ENCODE assay signal across 9 cellular contexts in genomic region chr20:62708591-62709536, GRCh38. TPM values are rescaled to one million over a fixed set of nuclear protein-coding genes. Genes with fewer than 3 reads are reported as not detected.
DNase-seq lines count a peak whose midpoint lies in the region; ATAC-seq and TF ChIP-seq lines count a peak whose summit lies in the region.
"Had no signal": no experiment of that assay in that cellular context is flagged by ENCODE, and none has a peak within 500 bp of the region (broad histone marks: within the 10 kb centered on the region; RNA-seq: fewer than 3 reads in every experiment).

TSS of gene NTSR1 (plus strand) at chr20:62708836. CDS start at chr20:62709208, 372 bp downstream.

- H4K20me1 ChIP-seq in SK-N-SH (ENCODE audit: insufficient read depth) (no peaks in the 10 kb centered on the region), PC-9 (ENCODE audit: insufficient read depth) (no peaks in the 10 kb centered on the region)

- H3F3A ChIP-seq in SK-N-SH (replicated peaks; ENCODE audit: insufficient read depth) (peaks cover 11% of the 10 kb centered on the region), PC-9 (ENCODE audit: insufficient read depth, low read depth) (peaks cover 36% of the 10 kb centered on the region)

- CTCF ChIA-PET in SK-N-SH (lab: Yijun Ruan, JAX) = interaction anchor here (0.6 to 1.7 kb wide), 4 partner anchors 10 to 209 kb away, joined by 3 to 10 read pairs (median 3); no protein-coding TSS in a partner anchor
- CTCF ChIA-PET in PC-9 (lab: Charles Lee) = no interaction called here

- POLR2A ChIA-PET in SK-N-SH (lab: Yijun Ruan, JAX) (interaction anchor here (0.6 kb wide), 1 partner anchor 45 kb away, joined by 3 read pairs; no protein-coding TSS in a partner anchor), PC-9 (lab: Charles Lee; ENCODE audit: unreplicated experiment) (no interaction called here)

- no peaks in the 10 kb centered on the region for H3K9me2 ChIP-seq in SK-N-SH
- no peaks in the 10 kb centered on the region for H3K9me2 ChIP-seq in PC-9 (ENCODE audit: insufficient read depth)

- no TSS peak for BruUV-seq in PC-9 (replicated peaks; lab: Mats Ljungman, UMichigan)

- WGBS in SK-N-SH (ENCODE audit: low lambda C conversion rate) = under 1% methylated on average over 16 of the region's 124 CpGs

- H3K4me2 ChIP-seq in SK-N-SH (peak within 1 kb of the TSS; percentile 60; the same call in 1 of the 2 replicates), PC-9 (peak within 1 kb of the TSS; percentile 73)

- no peaks in the 10 kb centered on the region for H3K79me2 ChIP-seq in SK-N-SH (ENCODE audit: insufficient read depth)
- peaks cover 36% of the 10 kb centered on the region for H3K79me2 ChIP-seq in PC-9 (ENCODE audit: low read depth)

- H3K4me1 ChIP-seq in SK-N-SH (ENCODE audit: control insufficient read depth in 1 of 2, insufficient read depth in 2 of 2, low read depth in 1 of 2, low read length in 1 of 2) (peaks cover 14 to 26% of the 10 kb centered on the region in 2 experiments; a peak in 3 of 4 replicates), PC-9 (replicated peaks; ENCODE audit: insufficient read depth) (peaks cover 41% of the 10 kb centered on the region)

- DNase-seq in SK-N-SH (no peak), PC-9 (no peak), fibroblast of the aortic adventitia (ENCODE audit: low read depth) (peak; percentile 24), NCI-H2227 treated with DMSO at 0.1 percent for 48 hours (lab: John Stamatoyannopoulos, UW) (no peak)
- DNase-seq in activated CD4-positive, CD25-positive, alpha-beta regulatory T cell (lab: John Stamatoyannopoulos, UW) = no peak

- no peak within 1 kb of the TSS for H2AFZ ChIP-seq in SK-N-SH (ENCODE audit: low read depth)
- no peak within 1 kb of the TSS for H2AFZ ChIP-seq in PC-9

- TF ChIP-seq CTCF in SK-N-SH (IDR thresholded peaks at IDR 0.05) (no peak), PC-9 (conservative IDR thresholded peaks at IDR 0.05) (no peak), fibroblast of the aortic adventitia (IDR thresholded peaks at IDR 0.05; ENCODE audit: insufficient read depth, low read length) (no peak)

- H3K4me3 ChIP-seq in SK-N-SH (ENCODE audit: low read depth in 2 of 2, low read length in 1 of 2) (peak within 1 kb of the TSS; percentile 19 to 26; a peak in 2 of 4 replicates), PC-9 (peak within 1 kb of the TSS; percentile 53; the same call in 1 of the 2 replicates), fibroblast of the aortic adventitia (ENCODE audit: low read depth, low read length) (peak within 1 kb of the TSS; percentile 45), skin epidermis (peak within 1 kb of the TSS in 4 of 7 experiments; percentile 3 to 26 (median 15))

- no peaks in the 10 kb centered on the region for H3K9me3 ChIP-seq in SK-N-SH
- no peaks in the 10 kb centered on the region for H3K9me3 ChIP-seq in PC-9 (ENCODE audit: insufficient read depth, low read depth)

- H3K36me3 ChIP-seq in SK-N-SH (replicated peaks in 1 of 2; ENCODE audit: control insufficient read depth in 1 of 2, insufficient read depth in 2 of 2, low read length in 1 of 2) (no peaks in the 10 kb centered on the region), PC-9 (ENCODE audit: low read depth) (no peaks in the 10 kb centered on the region)

- TF ChIP-seq EP300 in SK-N-SH (IDR thresholded peaks at IDR 0.05; ENCODE audit: borderline replicate concordance in 1 of 2, low read depth in 1 of 2, low read length in 1 of 2) = no peak

- TF ChIP-seq RAD21 in SK-N-SH (IDR thresholded peaks at IDR 0.05; ENCODE audit: low read length) = no peak

- H3K9ac ChIP-seq in SK-N-SH = no peak within 1 kb of the TSS

- intact Hi-C loops in PC-9 (cut with micrococcal nuclease; ENCODE audit: unreplicated experiment) = no loop called here

- ATAC-seq in SK-N-SH treated with all-trans-retinoic acid at 6 μM for 48 hours (no peak), GM21390 (IDR thresholded peaks at IDR 0.05; ENCODE audit: unreplicated experiment) (no peak)

- peaks cover 30% of the 10 kb centered on the region for H3K27me3 ChIP-seq in SK-N-SH (ENCODE audit: insufficient read depth)
- H3K27me3 ChIP-seq in PC-9 (ENCODE audit: insufficient read depth, low read depth) = no peaks in the 10 kb centered on the region

- H3K27ac ChIP-seq in SK-N-SH (ENCODE audit: low read depth in 2 of 2, low read length in 1 of 2) = no peak within 1 kb of the TSS
- H3K27ac ChIP-seq in PC-9 = no peak within 1 kb of the TSS
- no peak within 1 kb of the TSS for H3K27ac ChIP-seq in skin epidermis

TF ChIP-seq in SK-N-SH, 30 proteins besides CTCF, POLR2A, EP300 and RAD21:
- no peak for TF ChIP-seq PBX3 (IDR thresholded peaks at IDR 0.05)

TF ChIP-seq in SK-N-SH treated with all-trans-retinoic acid at 6 μM for 48 hours, 23 proteins besides CTCF, POLR2A, EP300 and RAD21 (continues in another document):
- TF ChIP-seq PATZ1 (CRISPR knock-in tag; IDR thresholded peaks at IDR 0.05; ENCODE audit: borderline replicate concordance) (no peak), RARB (CRISPR knock-in tag; IDR thresholded peaks at IDR 0.05) (no peak), OSR1 (CRISPR knock-in tag; IDR thresholded peaks at IDR 0.05) (no peak), SNAI2 (CRISPR knock-in tag; IDR thresholded peaks at IDR 0.05) (no peak), TOX (CRISPR knock-in tag; IDR thresholded peaks at IDR 0.05; ENCODE audit: borderline replicate concordance) (no peak), CREB5 (CRISPR knock-in tag; IDR thresholded peaks at IDR 0.05; ENCODE audit: low read depth) (no peak), ZNF565 (CRISPR knock-in tag; conservative IDR thresholded peaks at IDR 0.05; ENCODE audit: low read depth) (no peak), TCF4 (CRISPR knock-in tag; IDR thresholded peaks at IDR 0.05; ENCODE audit: borderline replicate concordance) (no peak), ISL1 (CRISPR knock-in tag; IDR thresholded peaks at IDR 0.05) (no peak), BACH2 (CRISPR knock-in tag; IDR thresholded peaks at IDR 0.05; ENCODE audit: borderline replicate concordance) (no peak), POU6F1 (CRISPR knock-in tag; IDR thresholded peaks at IDR 0.05; ENCODE audit: borderline replicate concordance, low read depth) (no peak), CSRNP3 (CRISPR knock-in tag; IDR thresholded peaks at IDR 0.05) (no peak), PPARA (CRISPR knock-in tag; IDR thresholded peaks at IDR 0.05; ENCODE audit: borderline replicate concordance) (no peak), ZNF8 (CRISPR knock-in tag; IDR thresholded peaks at IDR 0.05) (no peak), CSDC2 (CRISPR knock-in tag; IDR thresholded peaks at IDR 0.05) (no peak)

RNA-seq across cellular contexts. Expression of gene NTSR1, which starts in this region (rescaled TPM):
- 3.1 and 8.2 TPM in 2 replicates for polyA plus RNA-seq in SK-N-SH (2012; rRNA removed)
- polyA plus RNA-seq in SK-N-SH (2012; cell fraction: cytosol; rRNA removed) = 2.1 and 4.3 TPM in 2 replicates
- polyA plus RNA-seq in SK-N-SH (2012; cell fraction: nucleus; rRNA removed) = 6.4 and 11.3 TPM in 2 replicates
- 0.98 and 1.3 TPM in 2 replicates for total RNA-seq in PC-9 (2021)
- total RNA-seq in fibroblast of the aortic adventitia (ENCODE audit: low replicate concordance) = 8.0 TPM in 1 of 2 replicates, not detected in the other
- polyA plus RNA-seq: IgD-negative memory B cell had no signal
